ENCODE assay signal across 8 cellular contexts in the genomic region with DNA sequence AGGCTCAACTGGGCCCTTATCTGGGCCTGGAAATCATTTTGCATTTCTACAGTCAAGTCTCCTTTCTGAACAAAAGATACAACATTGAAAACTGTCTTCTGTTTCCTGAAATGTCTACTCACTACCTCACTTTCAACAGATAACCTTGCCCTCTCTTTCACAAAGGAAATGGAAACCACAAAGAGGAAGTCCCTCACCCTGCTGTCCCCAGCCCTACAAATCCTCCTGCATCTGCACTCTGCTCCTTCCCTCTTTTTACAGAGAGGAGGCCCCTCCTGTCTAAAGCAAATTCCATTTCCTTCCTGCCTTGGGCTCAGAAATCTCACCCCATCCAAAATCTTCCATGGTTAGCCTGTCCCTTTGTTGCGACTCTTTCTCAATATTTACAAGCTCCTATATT. TPM values are rescaled to one million over a fixed set of nuclear protein-coding genes. Genes with fewer than 3 reads are reported as not detected.
DNase-seq lines count a peak whose midpoint lies in the region; ATAC-seq, FAIRE-seq and TF ChIP-seq lines count a peak whose summit lies in the region.

No MANE protein-coding gene starts in this region.

- peak; percentile 90 for ATAC-seq in HG02970 (IDR thresholded peaks at IDR 0.05; ENCODE audit: low FRiP score, unreplicated experiment)

- 68 to 77% (median 70%) methylated on average over 1 of the region's 1 CpG for WGBS in small intestine, 3 donors
- 53 to 90% methylated on average over 1 of the region's 1 CpG for WGBS in sigmoid colon, 2 donors

- FAIRE-seq in small intestine (lab: Jason Lieb, UNC) = no peak

- H3K36me3 ChIP-seq in small intestine (ENCODE audit: control insufficient read depth in 2 of 2, insufficient read depth in 2 of 2, low read length in 2 of 2) (no peaks in the 10 kb centered on the region), sigmoid colon (no peaks in the 10 kb centered on the region)

- H3K4me3 Mint-ChIP-seq in activated naive CD4-positive, alpha-beta T cell treated with anti-CD3 and anti-CD28 coated beads, Interleukin-2, amount 10 ng/mL, durations not matched to agents 7 days and 5 days = no peak overlapping the region

- no peaks in the 10 kb centered on the region for H3K4me1 ChIP-seq in small intestine (ENCODE audit: control insufficient read depth in 2 of 2, insufficient read depth in 1 of 2, low read depth in 1 of 2, low read length in 1 of 2)
- no peaks in the 10 kb centered on the region for H3K4me1 ChIP-seq in sigmoid colon

- H3K9me3 Mint-ChIP-seq in activated naive CD4-positive, alpha-beta T cell treated with anti-CD3 and anti-CD28 coated beads, Interleukin-2, amount 10 ng/mL, durations not matched to agents 7 days and 5 days = peaks cover 20% of the 10 kb centered on the region

- no peak for TF ChIP-seq CTCF in sigmoid colon (IDR thresholded peaks at IDR 0.05)

- no peak overlapping the region for H3K27ac Mint-ChIP-seq in activated naive CD4-positive, alpha-beta T cell treated with anti-CD3 and anti-CD28 coated beads, Interleukin-2, amount 10 ng/mL, durations not matched to agents 7 days and 5 days

- no peaks in the 10 kb centered on the region for H3K27me3 Mint-ChIP-seq in activated naive CD4-positive, alpha-beta T cell treated with anti-CD3 and anti-CD28 coated beads, Interleukin-2, amount 10 ng/mL, durations not matched to agents 7 days and 5 days

- peaks cover 5% of the 10 kb centered on the region for H3K36me3 Mint-ChIP-seq in activated naive CD4-positive, alpha-beta T cell treated with anti-CD3 and anti-CD28 coated beads, Interleukin-2, amount 10 ng/mL, durations not matched to agents 7 days and 5 days

- TF ChIP-seq EP300 in sigmoid colon (IDR thresholded peaks at IDR 0.05) = no peak

- H3K4me1 Mint-ChIP-seq in activated naive CD4-positive, alpha-beta T cell treated with anti-CD3 and anti-CD28 coated beads, Interleukin-2, amount 10 ng/mL, durations not matched to agents 7 days and 5 days = peaks cover 21% of the 10 kb centered on the region

- DNase-seq in activated naive CD4-positive, alpha-beta T cell treated with anti-CD3 and anti-CD28 coated beads, Interleukin-2, amount 10 ng/mL, durations not matched to agents 7 days and 5 days = peak; percentile 50
- DNase-seq in activated naive CD4-positive, alpha-beta T cell treated with Interleukin-2 at 50 U/mL for 16 hours = no peak
- DNase-seq in OCI-M2 (lab: John Stamatoyannopoulos, UW; ENCODE audit: unreplicated experiment) (peak; percentile 27), small intestine (peak; percentile 29), HK-2 (ENCODE audit: unreplicated experiment) (no peak), cerebellar nuclear complex (lab: John Stamatoyannopoulos, UW) (no peak), sigmoid colon (no peak)

- H3K27ac ChIP-seq in small intestine (ENCODE audit: low read depth in 1 of 2, low read length in 1 of 2) (no peak overlapping the region), sigmoid colon (no peak overlapping the region)

- H3K9me3 ChIP-seq in small intestine (ENCODE audit: control insufficient read depth, low read depth) (no peaks in the 10 kb centered on the region), sigmoid colon (no peaks in the 10 kb centered on the region)

- no peak for TF ChIP-seq POLR2A in sigmoid colon (IDR thresholded peaks at IDR 0.05)

- H3K27me3 ChIP-seq in small intestine (ENCODE audit: control insufficient read depth in 2 of 2, insufficient read depth in 2 of 2, low read length in 2 of 2) = no peaks in the 10 kb centered on the region
- no peaks in the 10 kb centered on the region for H3K27me3 ChIP-seq in sigmoid colon

- intact Hi-C loops in sigmoid colon (cut with DNase I) = no loop called here

- H3K4me3 ChIP-seq in small intestine (ENCODE audit: low read depth in 1 of 2, low read length in 2 of 2) (no peak overlapping the region), sigmoid colon (no peak overlapping the region)

- CTCF ChIA-PET in activated naive CD4-positive, alpha-beta T cell treated with anti-CD3 and anti-CD28 coated beads, Interleukin-2, amount 10 ng/mL, durations not matched to agents 7 days and 5 days (lab: Charles Lee) = interaction anchor here (1.0 to 2.0 kb wide), 4 partner anchors 9 to 70 kb away, joined by 3 to 10 read pairs (median 4); no protein-coding TSS in a partner anchor

RNA-seq across cellular contexts. Expression of gene CYBB, which starts 24.8 kb away (rescaled TPM):
- 10 to 100 TPM in 1 of 3 donors, 1 to 10 TPM in 2; 2.2 to 10.8 (median 4.1) TPM for polyA plus RNA-seq in small intestine
- 10 to 100 TPM in 3 of 4 donors, 1 to 10 TPM in 1; 8.9 to 28.5 (median 24.0) TPM for total RNA-seq in sigmoid colon
- polyA plus RNA-seq in sigmoid colon = 10 to 100 TPM in 2 of 3 donors, 1 to 10 TPM in 1; 6.0 to 25.0 (median 23.0) TPM

Comparison
In these comparisons a context has a peak if more than half of its experiments do, and no peak if none do; other contexts are left out.
1. DNase-seq: peak in activated naive CD4-positive, alpha-beta T cell treated with anti-CD3 and anti-CD28 coated beads, Interleukin-2, amount 10 ng/mL, durations not matched to agents 7 days and 5 days (single experiment), OCI-M2 (single experiment) and small intestine (single experiment); none in activated naive CD4-positive, alpha-beta T cell treated with Interleukin-2 at 50 U/mL for 16 hours (single experiment), HK-2 (single experiment), cerebellar nuclear complex (0 of 2) and sigmoid colon (single experiment).